ENCODE assay signal across 11 cellular contexts in the genomic region with DNA sequence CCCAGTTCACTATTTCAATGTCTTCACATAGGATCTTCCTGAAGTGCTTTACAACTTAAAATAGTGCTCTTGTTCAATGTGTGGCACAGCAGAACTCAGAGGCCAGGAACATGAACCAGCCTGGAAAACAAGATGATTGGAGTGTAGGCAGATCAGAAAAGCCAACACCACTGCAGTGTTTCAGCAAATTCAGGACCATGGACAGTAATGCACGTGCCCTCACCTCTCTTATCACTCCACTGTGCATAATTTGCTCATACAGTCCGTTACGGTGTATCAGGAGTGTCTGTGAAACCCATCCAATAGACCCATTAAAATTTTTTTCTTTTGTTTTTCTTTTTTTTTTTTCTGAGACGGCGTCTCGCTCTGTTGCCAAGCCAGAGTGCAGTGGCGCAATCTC. TPM values are rescaled to one million over a fixed set of nuclear protein-coding genes. Genes with fewer than 3 reads are reported as not detected.
DNase-seq lines count a peak whose midpoint lies in the region; ATAC-seq and TF ChIP-seq lines count a peak whose summit lies in the region.
"Had no signal": no experiment of that assay in that cellular context is flagged by ENCODE, and none has a peak within 500 bp of the region (broad histone marks: within the 10 kb centered on the region; RNA-seq: fewer than 3 reads in every experiment).

No MANE protein-coding gene starts in this region.

- H3K4me3 ChIP-seq in cardiac muscle cell, result no peak overlapping the region
- H3K4me3 ChIP-seq: BLaER1 had no signal

- no peaks in the 10 kb centered on the region for H3K36me3 ChIP-seq in cardiac muscle cell
- H3K36me3 ChIP-seq: BLaER1 had no signal

- DNase-seq in cardiac muscle cell (ENCODE audit: low read depth in 1 of 2, low spot score in 1 of 2) (peak; percentile 54 to 83), Right ventricle myocardium superior (no peak), foreskin keratinocyte (peak in 1 of 2 donors; percentile 30), midbrain (lab: John Stamatoyannopoulos, UW) (no peak)
- DNase-seq in activated CD8-positive, alpha-beta memory T cell treated with anti-CD3 and anti-CD28 coated beads, Interleukin-2, amount 10 ng/mL, durations not matched to agents 7 days and 5 days, result no peak
- DNase-seq: cortex of kidney, NCI-H526 treated with DMSO at 0.1 percent for 48 hours had no signal

- H3K4me1 Mint-ChIP-seq in activated CD8-positive, alpha-beta memory T cell treated with anti-CD3 and anti-CD28 coated beads, Interleukin-2, amount 10 ng/mL, durations not matched to agents 7 days and 5 days, result no peaks in the 10 kb centered on the region

- peaks cover 14% of the 10 kb centered on the region for H3K27me3 Mint-ChIP-seq in activated CD8-positive, alpha-beta memory T cell treated with anti-CD3 and anti-CD28 coated beads, Interleukin-2, amount 10 ng/mL, durations not matched to agents 7 days and 5 days

- CTCF ChIA-PET in activated CD8-positive, alpha-beta memory T cell treated with anti-CD3 and anti-CD28 coated beads, Interleukin-2, amount 10 ng/mL, durations not matched to agents 7 days and 5 days (lab: Charles Lee), result no interaction called here

- peaks cover 3% of the 10 kb centered on the region for H3K36me3 Mint-ChIP-seq in activated CD8-positive, alpha-beta memory T cell treated with anti-CD3 and anti-CD28 coated beads, Interleukin-2, amount 10 ng/mL, durations not matched to agents 7 days and 5 days

- no peak overlapping the region for H3K4me3 Mint-ChIP-seq in activated CD8-positive, alpha-beta memory T cell treated with anti-CD3 and anti-CD28 coated beads, Interleukin-2, amount 10 ng/mL, durations not matched to agents 7 days and 5 days

- peaks cover 7% of the 10 kb centered on the region for H3K9me3 Mint-ChIP-seq in activated CD8-positive, alpha-beta memory T cell treated with anti-CD3 and anti-CD28 coated beads, Interleukin-2, amount 10 ng/mL, durations not matched to agents 7 days and 5 days (ENCODE audit: low read depth)

- intact Hi-C loops in Right ventricle myocardium superior (cut with DNase I), result no loop called here

- ATAC-seq in Right ventricle myocardium superior (ENCODE audit: poor library complexity) (no peak), SK-N-SH treated with all-trans-retinoic acid at 6 μM for 48 hours (peak; percentile 66; the same call in 2 of the 3 replicates), foreskin keratinocyte (peak; percentile 83), GM19452 (IDR thresholded peaks at IDR 0.05; ENCODE audit: unreplicated experiment) (no peak), HG03139 (IDR thresholded peaks at IDR 0.05; ENCODE audit: unreplicated experiment) (no peak)
- ATAC-seq in activated CD8-positive, alpha-beta memory T cell treated with anti-CD3 and anti-CD28 coated beads, Interleukin-2, amount 10 ng/mL, durations not matched to agents 7 days and 5 days, result no peak

- H3K27me3 ChIP-seq in cardiac muscle cell (no peaks in the 10 kb centered on the region), foreskin keratinocyte (peaks cover 18% of the 10 kb centered on the region)
- H3K27me3 ChIP-seq: BLaER1 had no signal

- H3K27ac Mint-ChIP-seq in activated CD8-positive, alpha-beta memory T cell treated with anti-CD3 and anti-CD28 coated beads, Interleukin-2, amount 10 ng/mL, durations not matched to agents 7 days and 5 days, result no peak overlapping the region

- H3K27ac ChIP-seq in cardiac muscle cell (no peak overlapping the region), foreskin keratinocyte (no peak overlapping the region)
- H3K27ac ChIP-seq: BLaER1 had no signal

- H3K9me3 ChIP-seq in cardiac muscle cell (ENCODE audit: low read depth), result no peaks in the 10 kb centered on the region

- H3K4me1 ChIP-seq in cardiac muscle cell (ENCODE audit: low read depth) (no peaks in the 10 kb centered on the region), foreskin keratinocyte (no peaks in the 10 kb centered on the region)
- H3K4me1 ChIP-seq: BLaER1 had no signal

- TF ChIP-seq CTCF in cardiac muscle cell (IDR thresholded peaks at IDR 0.05; ENCODE audit: low read depth, low read length) (no peak), foreskin keratinocyte (conservative IDR thresholded peaks at IDR 0.05) (no peak)

TF ChIP-seq in SK-N-SH treated with all-trans-retinoic acid at 6 μM for 48 hours, 23 proteins besides CTCF, POLR2A, EP300 and RAD21:
- TF ChIP-seq TOX (CRISPR knock-in tag; IDR thresholded peaks at IDR 0.05; ENCODE audit: borderline replicate concordance), result no peak
- TF ChIP-seq BACH2 (CRISPR knock-in tag; IDR thresholded peaks at IDR 0.05; ENCODE audit: borderline replicate concordance), result no peak
TF ChIP-seq in SK-N-SH treated with all-trans-retinoic acid at 6 μM for 48 hours: peak in this region for 0.

RNA-seq across cellular contexts. Expression of a gene that starts 27.6 kb away (rescaled TPM):
- total RNA-seq in cardiac muscle cell, result 19.7 and 42.6 TPM in 2 replicates
- 14.8 and 18.0 TPM in 2 replicates for polyA plus RNA-seq in cardiac muscle cell
- total RNA-seq in Right ventricle myocardium superior, result 5.8 TPM
- total RNA-seq in foreskin keratinocyte, result 8.5 and 9.2 TPM in 2 replicates
- polyA plus RNA-seq in foreskin keratinocyte, result 2.3 and 2.6 TPM in 2 replicates
- 10 to 100 TPM; 15.6 to 22.0 TPM for total RNA-seq in activated CD8-positive, alpha-beta memory T cell treated with anti-CD3 and anti-CD28 coated beads, Interleukin-2, amount 10 ng/mL, durations not matched to agents 7 days and 5 days

Comparison
In these comparisons a context has a peak if more than half of its experiments do, and no peak if none do; other contexts are left out.
1. DNase-seq: peak in cardiac muscle cell (2 of 2); none in Right ventricle myocardium superior (single experiment), activated CD8-positive, alpha-beta memory T cell treated with anti-CD3 and anti-CD28 coated beads, Interleukin-2, amount 10 ng/mL, durations not matched to agents 7 days and 5 days (single experiment) and midbrain (single experiment).
2. ATAC-seq: peak in SK-N-SH treated with all-trans-retinoic acid at 6 μM for 48 hours (single experiment) and foreskin keratinocyte (single experiment); none in Right ventricle myocardium superior (single experiment), GM19452 (single experiment), activated CD8-positive, alpha-beta memory T cell treated with anti-CD3 and anti-CD28 coated beads, Interleukin-2, amount 10 ng/mL, durations not matched to agents 7 days and 5 days (single experiment) and HG03139 (single experiment).